ENCODE assay signal across 20 cellular contexts in the genomic region with DNA sequence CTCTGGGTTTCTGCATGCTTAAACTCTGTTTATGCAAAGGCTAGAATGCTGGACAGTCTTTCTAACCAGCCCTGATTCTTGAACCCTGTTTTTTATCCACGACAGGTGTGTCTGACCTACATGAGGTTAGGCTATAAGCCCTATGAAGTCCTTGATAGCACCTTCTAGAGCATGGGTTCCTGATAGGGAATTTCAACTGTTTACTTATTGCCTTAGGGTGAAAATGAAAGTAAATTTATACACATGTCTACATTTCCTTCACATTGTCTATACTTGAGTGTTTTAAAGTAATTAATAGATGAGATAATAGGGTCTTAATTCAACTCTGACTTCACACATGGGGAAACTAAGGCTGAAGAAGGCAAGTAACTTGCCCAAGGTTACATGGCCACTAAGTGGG. TPM values are rescaled to one million over a fixed set of nuclear protein-coding genes. Genes with fewer than 3 reads are reported as not detected.
DNase-seq lines count a peak whose midpoint lies in the region; ATAC-seq and TF ChIP-seq lines count a peak whose summit lies in the region.
"Had no signal": no experiment of that assay in that cellular context is flagged by ENCODE, and none has a peak within 500 bp of the region (broad histone marks: within the 10 kb centered on the region; RNA-seq: fewer than 3 reads in every experiment).

No MANE protein-coding gene starts in this region.

- peaks cover 9% of the 10 kb centered on the region for H3K27me3 Mint-ChIP-seq in H9 (ENCODE audit: low read depth)
- peaks cover 3% of the 10 kb centered on the region for H3K27me3 Mint-ChIP-seq in activated T-helper 17 cell treated with anti-CD3 and anti-CD28 coated beads, Interleukin-2, amount 50 U/mL, for 72 hours
- H3K27me3 Mint-ChIP-seq in activated T-helper 2 cell treated with anti-CD3 and anti-CD28 coated beads, Interferon-gamma antibody, Interleukin-2, Interleukin-4, amounts not matched to agents 10 μg/mL and 5 μg/mL and 100 μg/mL, durations not matched to agents 14 hours and 24 hours and 36 hours (ENCODE audit: low read depth): peaks cover 2% of the 10 kb centered on the region
- H3K27me3 Mint-ChIP-seq: CD4-positive, alpha-beta T cell had no signal

- no peak for TF ChIP-seq CTCF in H9 (conservative IDR thresholded peaks at IDR 0.05)
- TF ChIP-seq CTCF in mucosa of descending colon (IDR thresholded peaks at IDR 0.05): no peak

- H2AFZ ChIP-seq in H9 (ENCODE audit: low read length): no peak overlapping the region
- H2AFZ ChIP-seq: GM23248 had no signal

- H3K36me3 Mint-ChIP-seq in H9 (ENCODE audit: insufficient read depth in 1 of 3, low read depth in 3 of 3): no peaks in the 10 kb centered on the region
- H3K36me3 Mint-ChIP-seq in activated T-helper 17 cell treated with anti-CD3 and anti-CD28 coated beads, Interleukin-2, amount 50 U/mL, for 72 hours (ENCODE audit: low read depth): no peaks in the 10 kb centered on the region
- H3K36me3 Mint-ChIP-seq in activated T-helper 2 cell treated with anti-CD3 and anti-CD28 coated beads, Interferon-gamma antibody, Interleukin-2, Interleukin-4, amounts not matched to agents 10 μg/mL and 5 μg/mL and 100 μg/mL, durations not matched to agents 14 hours and 24 hours and 36 hours (ENCODE audit: low read depth): no peaks in the 10 kb centered on the region
- H3K36me3 Mint-ChIP-seq: CD14-positive monocyte; CD8-positive, alpha-beta memory T cell had no signal

- H3K4me3 Mint-ChIP-seq in H9: no peak overlapping the region
- H3K4me3 Mint-ChIP-seq in activated T-helper 17 cell treated with anti-CD3 and anti-CD28 coated beads, Interleukin-2, amount 50 U/mL, for 72 hours: no peak overlapping the region
- H3K4me3 Mint-ChIP-seq in activated T-helper 2 cell treated with anti-CD3 and anti-CD28 coated beads, Interferon-gamma antibody, Interleukin-2, Interleukin-4, amounts not matched to agents 10 μg/mL and 5 μg/mL and 100 μg/mL, durations not matched to agents 14 hours and 24 hours and 36 hours (ENCODE audit: low read depth): no peak overlapping the region
- H3K4me3 Mint-ChIP-seq: CD14-positive monocyte; CD4-positive, alpha-beta T cell had no signal

- DNase-seq in H9 (no peak), mucosa of descending colon (no peak), globus pallidus (ENCODE audit: low spot score) (no peak), medulla oblongata (ENCODE audit: extremely low spot score) (no peak)
- DNase-seq in activated T-helper 2 cell treated with anti-CD3 and anti-CD28 coated beads, Interferon-gamma antibody, Interleukin-2, Interleukin-4, amounts not matched to agents 10 μg/mL and 5 μg/mL and 100 μg/mL, durations not matched to agents 14 hours and 24 hours and 36 hours (ENCODE audit: low spot score): no peak
- DNase-seq: 8988T; ACHN; AML-193; BE2C; CD8-positive, alpha-beta memory T cell; DMS53; DMS79 treated with DMSO at 0.1 percent for 48 hours; GM23248; H7 had no signal

- no peak overlapping the region for H2BK120ac ChIP-seq in H9 (ENCODE audit: low read depth, low read length, poor library complexity, severe bottlenecking)

- no peaks in the 10 kb centered on the region for H3K36me3 ChIP-seq in mucosa of descending colon (ENCODE audit: low read depth)
- H3K36me3 ChIP-seq: BE2C; BLaER1 treated with 17β-estradiol and CSF1 and Interleukin-3, amounts not matched to agents 10 nM and 100 nM had no signal

- no peak overlapping the region for H2BK20ac ChIP-seq in H9 (ENCODE audit: low read depth, low read length, poor library complexity, severe bottlenecking)

- H3K4me1 ChIP-seq in H9 (ENCODE audit: insufficient read depth, low read length) (no peaks in the 10 kb centered on the region), mucosa of descending colon (ENCODE audit: low read depth) (peaks cover 4% of the 10 kb centered on the region)
- H3K4me1 ChIP-seq: A549, BE2C had no signal

- H3K9me3 ChIP-seq in H9 (ENCODE audit: control insufficient read depth, low read depth, low read length) (no peaks in the 10 kb centered on the region), mucosa of descending colon (no peaks in the 10 kb centered on the region)
- H3K9me3 ChIP-seq: A549; BE2C; BLaER1 treated with 17β-estradiol and CSF1 and Interleukin-3, amounts not matched to agents 10 nM and 100 nM had no signal

- H4K91ac ChIP-seq in H9 (ENCODE audit: insufficient read length, low read depth, low read length): no peak overlapping the region

- no peak overlapping the region for H2AK5ac ChIP-seq in H9 (ENCODE audit: insufficient read length, low read length)

- no peak overlapping the region for H2BK15ac ChIP-seq in H9 (ENCODE audit: low read depth, low read length)

- no peaks in the 10 kb centered on the region for H3K23me2 ChIP-seq in H9 (ENCODE audit: insufficient read length, low read depth, low read length, poor library complexity, severe bottlenecking)

- no peak overlapping the region for H3K4ac ChIP-seq in H9 (ENCODE audit: low read depth, low read length)

- H3K23ac ChIP-seq in H9 (ENCODE audit: insufficient read length, low read depth, low read length): no peak overlapping the region

- H3K27ac Mint-ChIP-seq in H9: no peak overlapping the region; a peak in 1 of 7 replicates
- peak overlapping the region; percentile 26 for H3K27ac Mint-ChIP-seq in activated T-helper 17 cell treated with anti-CD3 and anti-CD28 coated beads, Interleukin-2, amount 50 U/mL, for 72 hours
- no peak overlapping the region for H3K27ac Mint-ChIP-seq in activated T-helper 2 cell treated with anti-CD3 and anti-CD28 coated beads, Interferon-gamma antibody, Interleukin-2, Interleukin-4, amounts not matched to agents 10 μg/mL and 5 μg/mL and 100 μg/mL, durations not matched to agents 14 hours and 24 hours and 36 hours
- H3K27ac Mint-ChIP-seq: CD14-positive monocyte; CD4-positive, alpha-beta T cell had no signal

- no peaks in the 10 kb centered on the region for H3K79me2 ChIP-seq in H9 (ENCODE audit: insufficient read depth, low read length)

- no peaks in the 10 kb centered on the region for H4K20me1 ChIP-seq in H9 (ENCODE audit: control insufficient read depth, insufficient read depth, insufficient read length)
- H4K20me1 ChIP-seq: BLaER1 treated with 17β-estradiol and CSF1 and Interleukin-3, amounts not matched to agents 10 nM and 100 nM had no signal

- intact Hi-C loops in mucosa of descending colon (cut with DNase I, micrococcal nuclease): no loop called here
- intact Hi-C loops in activated T-helper 2 cell treated with anti-CD3 and anti-CD28 coated beads, Interferon-gamma antibody, Interleukin-2, Interleukin-4, amounts not matched to agents 10 μg/mL and 5 μg/mL and 100 μg/mL, durations not matched to agents 14 hours and 24 hours and 36 hours (cut with micrococcal nuclease): no loop called here

- peak overlapping the region; percentile 95 for H4K8ac ChIP-seq in H9 (replicated peaks; ENCODE audit: insufficient read length, low read depth, low read length)

- H3K4me3 ChIP-seq in mucosa of descending colon: no peak overlapping the region
- H3K4me3 ChIP-seq: A549; BLaER1 treated with 17β-estradiol and CSF1 and Interleukin-3, amounts not matched to agents 10 nM and 100 nM; GM23248 had no signal

- H3K18ac ChIP-seq in H9 (ENCODE audit: insufficient read length, low read depth, low read length): no peak overlapping the region

- no peaks in the 10 kb centered on the region for H3K79me1 ChIP-seq in H9 (ENCODE audit: insufficient read depth, low read depth, low read length, poor library complexity, severe bottlenecking)

- H4K5ac ChIP-seq in H9 (ENCODE audit: insufficient read length, low read depth, low read length): no peak overlapping the region

- H3T11ph ChIP-seq in H9 (ENCODE audit: low read length): no peak overlapping the region

- H3K14ac ChIP-seq in H9 (ENCODE audit: insufficient read depth, low read length): no peak overlapping the region

- H3K56ac ChIP-seq in H9 (ENCODE audit: insufficient read length, low read depth, low read length): no peak overlapping the region

- H3K27ac ChIP-seq in H9 (ENCODE audit: insufficient read length, low read depth, low read length): no peak overlapping the region
- H3K27ac ChIP-seq: A549; BLaER1 treated with 17β-estradiol and CSF1 and Interleukin-3, amounts not matched to agents 10 nM and 100 nM; GM23248 had no signal

- H3K9ac ChIP-seq in H9 (ENCODE audit: extremely low read depth, insufficient read length, low read length): no peak overlapping the region
- H3K9ac ChIP-seq: BLaER1 treated with 17β-estradiol and CSF1 and Interleukin-3, amounts not matched to agents 10 nM and 100 nM; GM23248 had no signal

- no peak for ATAC-seq in activated T-helper 17 cell treated with anti-CD3 and anti-CD28 coated beads, Interleukin-2, amount 50 U/mL, for 72 hours (replicated peaks)
- ATAC-seq in mucosa of descending colon: peak; percentile 14
- ATAC-seq: A549, HCT116 had no signal

- no peak overlapping the region for H2BK5ac ChIP-seq in H9 (ENCODE audit: insufficient read length, low read length)

- H3K9me3 Mint-ChIP-seq in H9: no peaks in the 10 kb centered on the region
- H3K9me3 Mint-ChIP-seq in activated T-helper 17 cell treated with anti-CD3 and anti-CD28 coated beads, Interleukin-2, amount 50 U/mL, for 72 hours: no peaks in the 10 kb centered on the region
- no peaks in the 10 kb centered on the region for H3K9me3 Mint-ChIP-seq in activated T-helper 2 cell treated with anti-CD3 and anti-CD28 coated beads, Interferon-gamma antibody, Interleukin-2, Interleukin-4, amounts not matched to agents 10 μg/mL and 5 μg/mL and 100 μg/mL, durations not matched to agents 14 hours and 24 hours and 36 hours
- H3K9me3 Mint-ChIP-seq: CD4-positive, alpha-beta T cell; CD8-positive, alpha-beta memory T cell had no signal

- peaks cover 3% of the 10 kb centered on the region in 2 experiments for H3K4me1 Mint-ChIP-seq in H9
- no peaks in the 10 kb centered on the region for H3K4me1 Mint-ChIP-seq in activated T-helper 17 cell treated with anti-CD3 and anti-CD28 coated beads, Interleukin-2, amount 50 U/mL, for 72 hours
- H3K4me1 Mint-ChIP-seq in activated T-helper 2 cell treated with anti-CD3 and anti-CD28 coated beads, Interferon-gamma antibody, Interleukin-2, Interleukin-4, amounts not matched to agents 10 μg/mL and 5 μg/mL and 100 μg/mL, durations not matched to agents 14 hours and 24 hours and 36 hours (ENCODE audit: low read depth): peaks cover 3% of the 10 kb centered on the region

- no peak overlapping the region for H3K4me2 ChIP-seq in H9 (ENCODE audit: insufficient read depth, insufficient read length, low read length)
- H3K4me2 ChIP-seq: A549; BLaER1 treated with 17β-estradiol and CSF1 and Interleukin-3, amounts not matched to agents 10 nM and 100 nM had no signal

- WGBS in H9 (ENCODE audit: extremely low coverage, insufficient read length, low lambda C conversion rate): no CpG with 5 or more reads among the region's 1 CpG

- no peaks in the 10 kb centered on the region for H3K27me3 ChIP-seq in H9 (ENCODE audit: insufficient read depth, low read length)
- H3K27me3 ChIP-seq: BE2C; BLaER1 treated with 17β-estradiol and CSF1 and Interleukin-3, amounts not matched to agents 10 nM and 100 nM had no signal

- H2BK12ac ChIP-seq in H9 (ENCODE audit: insufficient read length, low read depth, low read length): no peak overlapping the region

RNA-seq across cellular contexts. Expression of a gene that starts 35.5 kb away (rescaled TPM):
- total RNA-seq in H9 (2021) (1.4 and 1.5 TPM in 2 replicates), mucosa of descending colon (10 to 100 TPM; 10.9 to 16.2 (median 12.8) TPM)
- not detected for total RNA-seq in activated T-helper 17 cell treated with anti-CD3 and anti-CD28 coated beads, Interleukin-2, amount 50 U/mL, for 72 hours
- total RNA-seq in activated T-helper 2 cell treated with anti-CD3 and anti-CD28 coated beads, Interferon-gamma antibody, Interleukin-2, Interleukin-4, amounts not matched to agents 10 μg/mL and 5 μg/mL and 100 μg/mL, durations not matched to agents 14 hours and 24 hours and 36 hours: not detected in 2 replicates
- total RNA-seq: CD8-positive, alpha-beta memory T cell had no signal
